Comparison of ENCODE assay signal across 40 cellular contexts in the genomic region with DNA sequence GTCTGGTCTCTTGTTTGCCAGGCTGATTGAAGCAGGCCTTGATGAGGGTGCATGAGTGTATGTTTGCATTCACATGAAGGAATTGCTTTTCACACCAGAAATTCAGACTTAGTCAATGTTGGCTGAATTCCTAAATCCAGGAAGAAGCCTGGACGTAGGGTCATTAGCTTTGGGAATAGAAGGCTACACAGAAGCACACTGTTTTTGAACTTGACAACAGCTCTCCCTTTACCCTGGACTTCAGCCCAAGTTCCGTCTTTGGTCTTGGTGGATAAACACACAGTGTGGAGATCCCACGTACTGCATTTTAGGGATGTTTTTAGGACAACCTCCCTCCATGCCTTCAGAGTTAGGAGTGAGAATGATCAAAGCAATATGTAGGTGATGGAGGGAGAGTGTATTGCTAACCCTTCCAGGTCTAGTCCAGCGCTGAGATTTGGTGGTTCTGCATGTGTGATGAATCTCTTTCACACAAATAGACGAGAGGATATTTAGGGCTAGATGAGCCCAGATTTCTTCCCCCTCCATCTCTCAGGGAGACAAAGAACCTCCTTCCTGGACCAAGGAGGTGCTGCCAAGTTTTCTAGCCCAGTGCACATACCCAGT. TPM values are rescaled to one million over a fixed set of nuclear protein-coding genes. Genes with fewer than 3 reads are reported as not detected.
"Had no signal": no experiment of that assay in that cellular context is flagged by ENCODE, and none has a peak within 500 bp of the region (broad histone marks: within the 10 kb centered on the region; RNA-seq: fewer than 3 reads in every experiment).

No MANE protein-coding gene starts in this region.

- H3K27ac ChIP-seq: adrenal gland, body of pancreas, cardiac muscle cell, VCaP had no signal

- H3K36me3 Mint-ChIP-seq: activated CD4-positive, alpha-beta memory T cell treated with anti-CD3 and anti-CD28 coated beads for 36 hours; activated naive CD4-positive, alpha-beta T cell treated with anti-CD3 and anti-CD28 coated beads, Interleukin-2, amount 50 U/mL, for 72 hours; activated naive CD8-positive, alpha-beta T cell treated with anti-CD3 and anti-CD28 coated beads for 36 hours had no signal

- FAIRE-seq: astrocyte, bronchial epithelial cell, TTC549 had no signal

- H3K4me3 Mint-ChIP-seq: activated B cell treated with CpG ODN at 0.5 μM for 24 hours; activated CD4-positive, alpha-beta memory T cell treated with anti-CD3 and anti-CD28 coated beads for 36 hours; activated CD4-positive, alpha-beta T cell treated with anti-CD3 and anti-CD28 coated beads, Interleukin-2, amount 10 ng/mL, durations not matched to agents 24 days and 14 days; activated CD8-positive, alpha-beta T cell treated with anti-CD3 and anti-CD28 coated beads for 36 hours; activated naive CD4-positive, alpha-beta T cell treated with anti-CD3 and anti-CD28 coated beads for 36 hours; activated naive CD8-positive, alpha-beta T cell treated with anti-CD3 and anti-CD28 coated beads for 36 hours; activated T-cell treated with anti-CD3 and anti-CD28 coated beads, Interleukin-2, amount 50 U/mL, for 4 hours; activated T-cell treated with anti-CD3 and anti-CD28 coated beads, Interleukin-2, amount 50 U/mL, for 72 hours; activated T-helper 1 cell treated with anti-CD3 and anti-CD28 coated beads, Interleukin-12 subunit alpha, Interleukin-12 subunit beta, Interleukin-2, Interleukin-4 antibody, amounts not matched to agents 30 ng/mL and 10 ng/mL and 1 ng/mL, durations not matched to agents 14 hours and 24 hours and 36 hours; activated T-helper 17 cell treated with anti-CD3 and anti-CD28 coated beads, Interleukin-2, amount 50 U/mL, for 72 hours; central memory CD8-positive, alpha-beta T cell; T-helper 1 cell treated with Interleukin-12 subunit alpha and Interleukin-12 subunit beta and Interleukin-4 antibody, amounts not matched to agents 30 μg/mL and 1 μg/mL, for 36 hours; T-helper 2 cell treated with Interferon-gamma antibody and Interleukin-4, amounts not matched to agents 5 μg/mL and 100 μg/mL, for 36 hours had no signal

- H3K36me3 ChIP-seq: adrenal gland, cardiac muscle cell had no signal

- DNase-seq: activated B cell treated with CpG ODN at 0.5 μM for 24 hours; activated CD4-positive, alpha-beta memory T cell treated with anti-CD3 and anti-CD28 coated beads for 36 hours; activated CD4-positive, alpha-beta T cell treated with anti-CD3 and anti-CD28 coated beads for 4 hours; activated CD4-positive, alpha-beta T cell treated with anti-CD3 and anti-CD28 coated beads, Interleukin-2, amount 10 ng/mL, durations not matched to agents 24 days and 14 days; activated CD4-positive, alpha-beta T cell treated with anti-CD3 and anti-CD28 coated beads, Interleukin-2, amount 50 U/mL, for 1 hour; activated CD4-positive, alpha-beta T cell treated with anti-CD3 and anti-CD28 coated beads, Interleukin-2, amount 50 U/mL, for 4 hours; activated CD4-positive, CD25-positive, alpha-beta regulatory T cell treated with anti-CD3 and anti-CD28 coated beads, Interleukin-2, amount 50 U/mL, for 72 hours; activated CD8-positive, alpha-beta memory T cell treated with anti-CD3 and anti-CD28 coated beads, Interleukin-2, amount 50 U/mL, for 4 hours; activated CD8-positive, alpha-beta T cell treated with anti-CD3 and anti-CD28 coated beads for 36 hours; activated effector memory CD4-positive, alpha-beta T cell treated with anti-CD3 and anti-CD28 coated beads, Interleukin-2, amount 50 U/mL, for 16 hours; activated gamma-delta T cell treated with Interleukin-2 at 50 U/mL for 16 hours; activated naive CD4-positive, alpha-beta T cell; activated naive CD4-positive, alpha-beta T cell treated with anti-CD3 and anti-CD28 coated beads for 36 hours; activated naive CD4-positive, alpha-beta T cell treated with anti-CD3 and anti-CD28 coated beads, Interleukin-2, amount 50 U/mL, for 16 hours; activated naive CD8-positive, alpha-beta T cell treated with anti-CD3 and anti-CD28 coated beads for 36 hours; activated T-cell treated with anti-CD3 and anti-CD28 coated beads for 4 hours; activated T-cell treated with anti-CD3 and anti-CD28 coated beads, Interleukin-2, amount 50 U/mL, for 1 hour; activated T-cell treated with anti-CD3 and anti-CD28 coated beads, Interleukin-2, amount 50 U/mL, for 4 hours; activated T-cell treated with anti-CD3 and anti-CD28 coated beads, Interleukin-2, amount 50 U/mL, for 72 hours; adrenal gland; amniotic stem cell; aorta; body of pancreas; caudate nucleus; cerebellar nuclear complex; T-helper 1 cell; T-helper 2 cell; T-helper 9 cell had no signal

- H3K4me1 Mint-ChIP-seq: activated B cell treated with CpG ODN at 0.5 μM for 24 hours; activated CD4-positive, alpha-beta T cell treated with anti-CD3 and anti-CD28 coated beads, Interleukin-2, amount 10 ng/mL, durations not matched to agents 24 days and 14 days; activated naive CD8-positive, alpha-beta T cell treated with anti-CD3 and anti-CD28 coated beads for 36 hours; activated T-helper 17 cell treated with anti-CD3 and anti-CD28 coated beads, Interleukin-2, amount 50 U/mL, for 72 hours; central memory CD8-positive, alpha-beta T cell had no signal

- H3K4me1 ChIP-seq: adrenal gland, body of pancreas had no signal

- H3K27ac Mint-ChIP-seq: activated B cell treated with CpG ODN at 0.5 μM for 24 hours; activated CD4-positive, alpha-beta memory T cell treated with anti-CD3 and anti-CD28 coated beads for 36 hours; activated CD4-positive, alpha-beta T cell treated with anti-CD3 and anti-CD28 coated beads, Interleukin-2, amount 10 ng/mL, durations not matched to agents 24 days and 14 days; activated CD8-positive, alpha-beta T cell treated with anti-CD3 and anti-CD28 coated beads for 36 hours; activated naive CD4-positive, alpha-beta T cell treated with anti-CD3 and anti-CD28 coated beads for 36 hours; activated naive CD4-positive, alpha-beta T cell treated with anti-CD3 and anti-CD28 coated beads, Interleukin-2, amount 50 U/mL, for 72 hours; activated naive CD8-positive, alpha-beta T cell treated with anti-CD3 and anti-CD28 coated beads for 36 hours; activated T-cell treated with anti-CD3 and anti-CD28 coated beads, Interleukin-2, amount 50 U/mL, for 72 hours; activated T-helper 1 cell treated with anti-CD3 and anti-CD28 coated beads, Interleukin-12 subunit alpha, Interleukin-12 subunit beta, Interleukin-2, Interleukin-4 antibody, amounts not matched to agents 30 ng/mL and 10 ng/mL and 1 ng/mL, durations not matched to agents 14 hours and 24 hours and 36 hours; activated T-helper 17 cell treated with anti-CD3 and anti-CD28 coated beads, Interleukin-2, amount 50 U/mL, for 72 hours; T-helper 1 cell treated with Interleukin-12 subunit alpha and Interleukin-12 subunit beta and Interleukin-4 antibody, amounts not matched to agents 30 μg/mL and 1 μg/mL, for 36 hours; T-helper 2 cell treated with Interferon-gamma antibody and Interleukin-4, amounts not matched to agents 5 μg/mL and 100 μg/mL, for 36 hours had no signal

- H3K4me3 ChIP-seq: adrenal gland, body of pancreas, cardiac muscle cell had no signal

- H3K9me3 ChIP-seq: adrenal gland, body of pancreas had no signal

- H3K27me3 ChIP-seq: adrenal gland, body of pancreas had no signal

- ATAC-seq: activated CD8-positive, alpha-beta T cell treated with anti-CD3 and anti-CD28 coated beads for 36 hours; activated naive CD4-positive, alpha-beta T cell treated with anti-CD3 and anti-CD28 coated beads, Interleukin-2, amount 50 U/mL, for 72 hours; activated T-cell treated with anti-CD3 and anti-CD28 coated beads, Interleukin-2, amount 50 U/mL, for 4 hours; activated T-cell treated with anti-CD3 and anti-CD28 coated beads, Interleukin-2, amount 50 U/mL, for 72 hours; activated T-helper 17 cell treated with anti-CD3 and anti-CD28 coated beads, Interleukin-2, amount 50 U/mL, for 72 hours; body of pancreas had no signal

- H3K9me3 Mint-ChIP-seq: activated B cell treated with CpG ODN at 0.5 μM for 24 hours; activated CD4-positive, alpha-beta memory T cell treated with anti-CD3 and anti-CD28 coated beads for 36 hours; activated CD4-positive, alpha-beta T cell treated with anti-CD3 and anti-CD28 coated beads, Interleukin-2, amount 10 ng/mL, durations not matched to agents 24 days and 14 days; activated CD8-positive, alpha-beta T cell treated with anti-CD3 and anti-CD28 coated beads for 36 hours; activated naive CD4-positive, alpha-beta T cell treated with anti-CD3 and anti-CD28 coated beads for 36 hours; activated naive CD4-positive, alpha-beta T cell treated with anti-CD3 and anti-CD28 coated beads, Interleukin-2, amount 50 U/mL, for 72 hours; activated naive CD8-positive, alpha-beta T cell treated with anti-CD3 and anti-CD28 coated beads for 36 hours; activated T-cell treated with anti-CD3 and anti-CD28 coated beads, Interleukin-2, amount 50 U/mL, for 4 hours; activated T-cell treated with anti-CD3 and anti-CD28 coated beads, Interleukin-2, amount 50 U/mL, for 72 hours; activated T-helper 1 cell treated with anti-CD3 and anti-CD28 coated beads, Interleukin-12 subunit alpha, Interleukin-12 subunit beta, Interleukin-2, Interleukin-4 antibody, amounts not matched to agents 30 ng/mL and 10 ng/mL and 1 ng/mL, durations not matched to agents 14 hours and 24 hours and 36 hours; activated T-helper 17 cell treated with anti-CD3 and anti-CD28 coated beads, Interleukin-2, amount 50 U/mL, for 72 hours; central memory CD8-positive, alpha-beta T cell; T-helper 1 cell treated with Interleukin-12 subunit alpha and Interleukin-12 subunit beta and Interleukin-4 antibody, amounts not matched to agents 30 μg/mL and 1 μg/mL, for 36 hours; T-helper 2 cell treated with Interferon-gamma antibody and Interleukin-4, amounts not matched to agents 5 μg/mL and 100 μg/mL, for 36 hours had no signal

RNA-seq across cellular contexts. Expression of gene TM6SF2, which starts 22.8 kb away (rescaled TPM):
- total RNA-seq: activated B cell treated with CpG ODN at 0.5 μM for 24 hours; activated CD4-positive, alpha-beta memory T cell treated with anti-CD3 and anti-CD28 coated beads for 36 hours; activated CD4-positive, alpha-beta T cell treated with anti-CD3 and anti-CD28 coated beads, Interleukin-2, amount 10 ng/mL, durations not matched to agents 24 days and 14 days; activated CD8-positive, alpha-beta memory T cell treated with anti-CD3 and anti-CD28 coated beads for 36 hours; activated CD8-positive, alpha-beta T cell treated with anti-CD3 and anti-CD28 coated beads for 36 hours; activated naive CD4-positive, alpha-beta T cell treated with anti-CD3 and anti-CD28 coated beads for 36 hours; activated naive CD4-positive, alpha-beta T cell treated with anti-CD3 and anti-CD28 coated beads, Interleukin-2, amount 50 U/mL, for 72 hours; activated naive CD8-positive, alpha-beta T cell treated with anti-CD3 and anti-CD28 coated beads for 36 hours; activated T-cell treated with anti-CD3 and anti-CD28 coated beads, Interleukin-2, amount 50 U/mL, for 4 hours; activated T-cell treated with anti-CD3 and anti-CD28 coated beads, Interleukin-2, amount 50 U/mL, for 72 hours; activated T-helper 1 cell treated with anti-CD3 and anti-CD28 coated beads, Interleukin-12 subunit alpha, Interleukin-12 subunit beta, Interleukin-2, Interleukin-4 antibody, amounts not matched to agents 30 ng/mL and 10 ng/mL and 1 ng/mL, durations not matched to agents 14 hours and 24 hours and 36 hours; activated T-helper 17 cell treated with anti-CD3 and anti-CD28 coated beads, Interleukin-2, amount 50 U/mL, for 72 hours; body of pancreas; bronchial epithelial cell had no signal

RNA-seq across cellular contexts. Expression of gene NCAN, which starts 38.5 kb away (rescaled TPM):
- total RNA-seq: activated B cell treated with CpG ODN at 0.5 μM for 24 hours; activated CD4-positive, alpha-beta T cell treated with anti-CD3 and anti-CD28 coated beads, Interleukin-2, amount 10 ng/mL, durations not matched to agents 24 days and 14 days; activated CD8-positive, alpha-beta memory T cell treated with anti-CD3 and anti-CD28 coated beads for 36 hours; activated CD8-positive, alpha-beta T cell treated with anti-CD3 and anti-CD28 coated beads for 36 hours; activated naive CD4-positive, alpha-beta T cell treated with anti-CD3 and anti-CD28 coated beads for 36 hours; activated naive CD4-positive, alpha-beta T cell treated with anti-CD3 and anti-CD28 coated beads, Interleukin-2, amount 50 U/mL, for 72 hours; activated naive CD8-positive, alpha-beta T cell treated with anti-CD3 and anti-CD28 coated beads for 36 hours; activated T-helper 1 cell treated with anti-CD3 and anti-CD28 coated beads, Interleukin-12 subunit alpha, Interleukin-12 subunit beta, Interleukin-2, Interleukin-4 antibody, amounts not matched to agents 30 ng/mL and 10 ng/mL and 1 ng/mL, durations not matched to agents 14 hours and 24 hours and 36 hours; activated T-helper 17 cell treated with anti-CD3 and anti-CD28 coated beads, Interleukin-2, amount 50 U/mL, for 72 hours; aorta; body of pancreas; bronchial epithelial cell had no signal
- polyA plus RNA-seq: aorta, cardiac muscle cell had no signal
